In the genomic region with DNA sequence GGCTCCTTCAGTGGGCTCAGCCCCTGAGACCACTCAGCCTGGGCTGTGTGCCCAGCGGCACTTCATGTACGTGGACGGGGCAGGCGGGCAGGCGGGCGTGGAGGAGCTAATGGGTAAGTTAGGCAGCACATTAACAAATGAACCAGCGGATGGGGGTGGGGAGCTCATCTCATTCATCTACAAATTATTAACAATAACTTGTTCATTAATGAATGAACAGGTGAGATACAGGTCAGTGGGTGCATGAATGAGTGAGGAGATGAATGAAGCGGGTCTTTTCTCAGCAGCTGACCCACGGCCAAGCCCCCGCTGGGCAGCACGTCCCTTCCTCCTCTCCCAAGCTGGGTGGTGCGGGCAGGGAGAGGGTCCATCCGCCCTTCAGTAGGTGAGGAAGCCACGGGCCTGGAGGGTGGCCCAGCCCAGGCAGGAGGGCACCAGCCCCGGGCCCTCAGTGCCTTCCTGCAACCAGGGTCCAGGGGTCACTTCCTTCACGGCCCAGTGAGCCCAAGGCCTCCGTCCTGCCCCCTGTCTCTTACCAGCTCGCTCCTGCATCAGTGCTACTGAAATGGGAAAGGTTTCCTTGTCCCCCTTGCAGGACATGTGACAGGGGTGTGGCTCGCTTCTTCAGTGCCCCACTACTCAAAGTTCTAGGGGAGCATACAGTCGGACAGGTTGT, we compare ENCODE assay signal across 20 cellular contexts.
A peak's percentile ranks its signal among the peaks of the same experiment; 100 is the strongest.
DNase-seq lines count a peak whose midpoint lies in the region; ATAC-seq, FAIRE-seq and TF ChIP-seq lines count a peak whose summit lies in the region.
"Had no signal": no experiment of that assay in that cellular context is flagged by ENCODE, and none has a peak within 500 bp of the region (broad histone marks: within the 10 kb centered on the region; RNA-seq: fewer than 3 reads in every experiment).

No MANE protein-coding gene starts in this region.

- H3K27ac Mint-ChIP-seq in activated B cell treated with CpG ODN at 0.5 μM for 24 hours = no peak overlapping the region
- H3K27ac Mint-ChIP-seq: CD4-positive, alpha-beta T cell; dendritic cell treated with granulocyte-macrophage colony-stimulating factor and Interleukin-4, amounts not matched to agents 40 ng/mL and 50 ng/mL, for 4 days; T-cell had no signal

- peak; percentile 5 for DNase-seq in activated CD4-positive, alpha-beta T cell treated with anti-CD3 and anti-CD28 coated beads for 1 hour
- DNase-seq in activated CD4-positive, alpha-beta T cell treated with anti-CD3 and anti-CD28 coated beads, Interleukin-2, amount 50 U/mL, for 48 hours = no peak
- DNase-seq in activated B cell treated with CpG ODN at 0.5 μM for 24 hours (peak; percentile 7), HepG2 (ENCODE audit: low spot score) (no peak), sigmoid colon (peak; percentile 59), MG63 (no peak), AML-193 (lab: John Stamatoyannopoulos, UW) (no peak), H4 (ENCODE audit: low spot score) (no peak)
- DNase-seq: KBM-7, NCI-H1417, NCI-H2171 treated with DMSO at 0.1 percent for 48 hours had no signal

- H3K9ac ChIP-seq in HepG2 (ENCODE audit: insufficient read depth, low read depth, low read length) = no peak overlapping the region

- H3K27me3 ChIP-seq in HepG2 (ENCODE audit: control insufficient read depth in 1 of 2, insufficient read depth in 2 of 2, low read length in 2 of 2) (peaks cover 6 to 41% of the 10 kb centered on the region in 2 experiments), sigmoid colon (no peaks in the 10 kb centered on the region), MG63 (no peaks in the 10 kb centered on the region)
- H3K27me3 ChIP-seq: heart right ventricle had no signal

- intact Hi-C loops in activated B cell treated with CpG ODN at 0.5 μM for 24 hours (cut with micrococcal nuclease) = no loop called here
- intact Hi-C loops in HepG2 (cut with micrococcal nuclease; ENCODE audit: unreplicated experiment) = no loop called here
- intact Hi-C loops in sigmoid colon (cut with DNase I) = no loop called here

- WGBS in HepG2 (ENCODE audit: low lambda C conversion rate) = 73% methylated on average over 17 of the region's 20 CpGs
- 88 to 93% methylated on average over 20 of the region's 20 CpGs for WGBS in sigmoid colon, 2 donors

- H3K9me3 Mint-ChIP-seq in activated B cell treated with CpG ODN at 0.5 μM for 24 hours = peaks cover 4% of the 10 kb centered on the region
- H3K9me3 Mint-ChIP-seq: CD4-positive, alpha-beta T cell; T-cell had no signal

- TF ChIP-seq RAD21 in HepG2 (CRISPR knock-in tag; IDR thresholded peaks at IDR 0.05) = no peak

- H3K4me3 ChIP-seq in HepG2 (replicated peaks in 1 of 3; ENCODE audit: insufficient read depth in 1 of 3, low read depth in 2 of 3, low read length in 3 of 3) = no peak overlapping the region
- no peak overlapping the region for H3K4me3 ChIP-seq in sigmoid colon
- no peak overlapping the region for H3K4me3 ChIP-seq in MG63
- H3K4me3 ChIP-seq: A549, heart right ventricle, thoracic aorta had no signal

- TF ChIP-seq EP300 in HepG2 (IDR thresholded peaks at IDR 0.05; ENCODE audit: low read depth in 2 of 2, low read length in 2 of 2) = no peak
- no peak for TF ChIP-seq EP300 in HepG2 (CRISPR knock-in tag; IDR thresholded peaks at IDR 0.05; ENCODE audit: borderline replicate concordance)
- no peak for TF ChIP-seq EP300 in sigmoid colon (IDR thresholded peaks at IDR 0.05)

- H3K4me2 ChIP-seq in HepG2 (ENCODE audit: low read depth, low read length) = no peak overlapping the region
- H3K4me2 ChIP-seq: A549 had no signal

- H3K9me3 ChIP-seq in HepG2 (ENCODE audit: low read length) (peaks cover 5% of the 10 kb centered on the region; the same call in 1 of the 2 replicates), sigmoid colon (peaks cover 0 to 6% (median 0%) of the 10 kb centered on the region in 4 donors), MG63 (no peaks in the 10 kb centered on the region)
- H3K9me3 ChIP-seq: A549, thoracic aorta had no signal

- no peaks in the 10 kb centered on the region for H3K27me3 Mint-ChIP-seq in activated B cell treated with CpG ODN at 0.5 μM for 24 hours
- H3K27me3 Mint-ChIP-seq: CD4-positive, alpha-beta T cell; dendritic cell treated with granulocyte-macrophage colony-stimulating factor and Interleukin-4, amounts not matched to agents 40 ng/mL and 50 ng/mL, for 4 days; T-cell had no signal

- no peak for TF ChIP-seq POLR2A in HepG2 (IDR thresholded peaks at IDR 0.05; ENCODE audit: insufficient read depth in 1 of 2, low read depth in 2 of 2, low read length in 2 of 2)
- no peak for TF ChIP-seq POLR2A in sigmoid colon (IDR thresholded peaks at IDR 0.05)

- FAIRE-seq in HepG2 (lab: Jason Lieb, UNC) = no peak
- FAIRE-seq: A549 had no signal

- H3K27ac ChIP-seq in HepG2 (ENCODE audit: extremely low read length, insufficient read depth, low read length) (no peak overlapping the region), sigmoid colon (no peak overlapping the region)
- H3K27ac ChIP-seq: A549, heart right ventricle, HL-60, RWPE1, thoracic aorta, VCaP had no signal

- H3K36me3 ChIP-seq in HepG2 (replicated peaks in 1 of 2; ENCODE audit: control insufficient read depth in 1 of 2, insufficient read depth in 2 of 2, low read length in 2 of 2) = no peaks in the 10 kb centered on the region
- H3K36me3 ChIP-seq in sigmoid colon = no peaks in the 10 kb centered on the region
- H3K36me3 ChIP-seq in MG63 = no peaks in the 10 kb centered on the region
- H3K36me3 ChIP-seq: heart right ventricle, thoracic aorta had no signal

- H3K79me2 ChIP-seq in HepG2 (ENCODE audit: insufficient read depth, low read length) = no peaks in the 10 kb centered on the region

- no peaks in the 10 kb centered on the region for H4K20me1 ChIP-seq in HepG2 (ENCODE audit: insufficient read depth, low read length)

- POLR2A ChIA-PET in activated B cell treated with CpG ODN at 0.5 μM for 24 hours (lab: Charles Lee) (no interaction called here), HepG2 (lab: Yijun Ruan, JAX) (no interaction called here)

- BruUV-seq in HepG2 (replicated peaks; lab: Mats Ljungman, UMichigan) = no TSS peak

- CTCF ChIA-PET in activated B cell treated with CpG ODN at 0.5 μM for 24 hours (lab: Charles Lee) = no interaction called here
- CTCF ChIA-PET in HepG2 (lab: Yijun Ruan, JAX; ENCODE audit: low intra/inter-chr PET ratio, low total read pairs) = no interaction called here

- no peak overlapping the region for H2AFZ ChIP-seq in HepG2 (ENCODE audit: low read length)

- peaks cover 10% of the 10 kb centered on the region for H3K4me1 ChIP-seq in HepG2 (ENCODE audit: insufficient read depth, low read length)
- H3K4me1 ChIP-seq in sigmoid colon = no peaks in the 10 kb centered on the region
- H3K4me1 ChIP-seq: A549 had no signal

- TF ChIP-seq CTCF in activated B cell treated with CpG ODN at 0.5 μM for 24 hours (IDR thresholded peaks at IDR 0.05) (no peak), HepG2 (CRISPR knock-in tag; IDR thresholded peaks at IDR 0.05) (no peak), sigmoid colon (IDR thresholded peaks at IDR 0.05) (no peak)

- ATAC-seq in activated B cell treated with CpG ODN at 0.5 μM for 24 hours (ENCODE audit: low read depth) (no peak), HepG2 (peak; percentile 55)
- ATAC-seq: A549, T-cell had no signal

- in situ Hi-C loops in HepG2 (cut with HindIII; ENCODE audit: extremely low pct_ligation_motif_present, low pct_unique_long_range_greater_than_20kb) = no loop called here

- H3K36me3 Mint-ChIP-seq in activated B cell treated with CpG ODN at 0.5 μM for 24 hours (ENCODE audit: low read depth) = peaks cover 14% of the 10 kb centered on the region

- no peak overlapping the region for H3K4me3 Mint-ChIP-seq in activated B cell treated with CpG ODN at 0.5 μM for 24 hours
- H3K4me3 Mint-ChIP-seq: CD4-positive, alpha-beta T cell; dendritic cell treated with granulocyte-macrophage colony-stimulating factor and Interleukin-4, amounts not matched to agents 40 ng/mL and 50 ng/mL, for 4 days; T-cell had no signal

- H3K4me1 Mint-ChIP-seq in activated B cell treated with CpG ODN at 0.5 μM for 24 hours = no peaks in the 10 kb centered on the region
- H3K4me1 Mint-ChIP-seq: T-cell had no signal

TF ChIP-seq in HepG2, 621 proteins besides CTCF, POLR2A, EP300 and RAD21:
- TF ChIP-seq, protein P1, sequence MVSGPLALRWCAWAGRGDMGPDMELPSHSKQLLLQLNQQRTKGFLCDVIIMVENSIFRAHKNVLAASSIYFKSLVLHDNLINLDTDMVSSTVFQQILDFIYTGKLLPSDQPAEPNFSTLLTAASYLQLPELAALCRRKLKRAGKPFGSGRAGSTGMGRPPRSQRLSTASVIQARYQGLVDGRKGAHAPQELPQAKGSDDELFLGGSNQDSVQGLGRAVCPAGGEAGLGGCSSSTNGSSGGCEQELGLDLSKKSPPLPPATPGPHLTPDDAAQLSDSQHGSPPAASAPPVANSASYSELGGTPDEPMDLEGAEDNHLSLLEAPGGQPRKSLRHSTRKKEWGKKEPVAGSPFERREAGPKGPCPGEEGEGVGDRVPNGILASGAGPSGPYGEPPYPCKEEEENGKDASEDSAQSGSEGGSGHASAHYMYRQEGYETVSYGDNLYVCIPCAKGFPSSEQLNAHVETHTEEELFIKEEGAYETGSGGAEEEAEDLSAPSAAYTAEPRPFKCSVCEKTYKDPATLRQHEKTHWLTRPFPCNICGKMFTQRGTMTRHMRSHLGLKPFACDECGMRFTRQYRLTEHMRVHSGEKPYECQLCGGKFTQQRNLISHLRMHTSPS (CRISPR knock-in tag; IDR thresholded peaks at IDR 0.05; ENCODE audit: low read depth) = peak; percentile 33; the same call in 1 of the 2 replicates
- 0 out of 2 replicates have a peak, but pooled peaks have one; percentile 23 for TF ChIP-seq HNRNPL (IDR thresholded peaks at IDR 0.05; ENCODE audit: low read depth, low read length)
- TF ChIP-seq ZNF34 (CRISPR knock-in tag; IDR thresholded peaks at IDR 0.05; ENCODE audit: borderline replicate concordance) = no peak

Comparison
In these comparisons a context has a peak if more than half of its experiments do, and no peak if none do; other contexts are left out.
1. DNase-seq: peak in activated CD4-positive, alpha-beta T cell treated with anti-CD3 and anti-CD28 coated beads for 1 hour (single experiment), activated B cell treated with CpG ODN at 0.5 μM for 24 hours (single experiment) and sigmoid colon (single experiment); none in activated CD4-positive, alpha-beta T cell treated with anti-CD3 and anti-CD28 coated beads, Interleukin-2, amount 50 U/mL, for 48 hours (0 of 2), HepG2 (single experiment), MG63 (single experiment), AML-193 (0 of 2) and H4 (single experiment).